In genomic region chr2:182646763-182647498, GRCh38 we compare ENCODE assay signal across 32 cellular contexts.
"Had no signal": no experiment of that assay in that cellular context is flagged by ENCODE, and none has a peak within 500 bp of the region (broad histone marks: within the 10 kb centered on the region; RNA-seq: fewer than 3 reads in every experiment).

No MANE protein-coding gene starts in this region.

- DNase-seq: activated B cell treated with CpG ODN at 0.5 μM for 24 hours; activated CD4-positive, alpha-beta memory T cell treated with anti-CD3 and anti-CD28 coated beads, Interleukin-2, amount 10 ng/mL, durations not matched to agents 7 days and 5 days; activated CD4-positive, alpha-beta T cell treated with anti-CD3 and anti-CD28 coated beads for 36 hours; activated CD4-positive, alpha-beta T cell treated with anti-CD3 and anti-CD28 coated beads, Interleukin-2, amount 10 ng/mL, durations not matched to agents 24 days and 14 days; activated CD8-positive, alpha-beta memory T cell treated with anti-CD3 and anti-CD28 coated beads, Interleukin-2, amount 50 U/mL, for 48 hours; activated gamma-delta T cell treated with Interleukin-2 at 50 U/mL for 16 hours; activated naive CD4-positive, alpha-beta T cell treated with anti-CD3 and anti-CD28 coated beads, Interleukin-2, amount 50 U/mL, for 16 hours; activated naive CD4-positive, alpha-beta T cell treated with Interleukin-2 at 50 U/mL for 16 hours; activated T-cell treated with anti-CD3 and anti-CD28 coated beads for 4 hours; activated T-cell treated with anti-CD3 and anti-CD28 coated beads, Interleukin-2, amount 50 U/mL, for 24 hours; activated T-cell treated with anti-CD3 and anti-CD28 coated beads, Interleukin-2, amount 50 U/mL, for 72 hours; amniotic stem cell; anterior cingulate cortex; brain microvascular endothelial cell; effector CD4-positive, alpha-beta T cell; effector memory CD8-positive, alpha-beta T cell; foreskin keratinocyte; gastrocnemius medialis; glutamatergic neuron; heart left ventricle; hypothalamus; T1000; WERI-Rb-1 had no signal

- H3K27ac ChIP-seq: brain microvascular endothelial cell, coronary artery, esophagus muscularis mucosa, foreskin keratinocyte, gastrocnemius medialis, heart left ventricle, WERI-Rb-1 had no signal

- FAIRE-seq: astrocyte, bronchial epithelial cell had no signal

- H3K9me3 ChIP-seq: esophagus muscularis mucosa, gastrocnemius medialis, heart left ventricle had no signal

- ATAC-seq: activated CD4-positive, alpha-beta T cell treated with anti-CD3 and anti-CD28 coated beads for 36 hours; activated CD4-positive, CD25-positive, alpha-beta regulatory T cell treated with anti-CD3 and anti-CD28 coated beads, Interleukin-2, amount 50 U/mL, for 24 hours; activated T-cell treated with anti-CD3 and anti-CD28 coated beads, Interleukin-2, amount 50 U/mL, for 72 hours; effector memory CD8-positive, alpha-beta T cell; foreskin keratinocyte; gastrocnemius medialis; heart left ventricle had no signal

- H3K36me3 ChIP-seq: brain microvascular endothelial cell, esophagus muscularis mucosa, gastrocnemius medialis, heart left ventricle, WERI-Rb-1 had no signal

- H3K27me3 Mint-ChIP-seq: activated CD4-positive, alpha-beta T cell treated with anti-CD3 and anti-CD28 coated beads for 36 hours; activated CD4-positive, alpha-beta T cell treated with anti-CD3 and anti-CD28 coated beads, Interleukin-2, amount 10 ng/mL, durations not matched to agents 24 days and 14 days; activated naive CD8-positive, alpha-beta T cell; activated T-cell treated with anti-CD3 and anti-CD28 coated beads, Interleukin-2, amount 50 U/mL, for 24 hours; central memory CD8-positive, alpha-beta T cell; dendritic cell treated with granulocyte-macrophage colony-stimulating factor and Interleukin-4, amounts not matched to agents 40 ng/mL and 50 ng/mL, for 4 days had no signal

- H3K27ac Mint-ChIP-seq: activated B cell treated with CpG ODN at 0.5 μM for 24 hours; activated CD4-positive, alpha-beta memory T cell treated with anti-CD3 and anti-CD28 coated beads, Interleukin-2, amount 10 ng/mL, durations not matched to agents 7 days and 5 days; activated CD4-positive, alpha-beta T cell treated with anti-CD3 and anti-CD28 coated beads for 36 hours; activated CD4-positive, alpha-beta T cell treated with anti-CD3 and anti-CD28 coated beads, Interleukin-2, amount 10 ng/mL, durations not matched to agents 24 days and 14 days; activated naive CD8-positive, alpha-beta T cell; activated T-cell treated with anti-CD3 and anti-CD28 coated beads, Interleukin-2, amount 50 U/mL, for 24 hours; activated T-cell treated with anti-CD3 and anti-CD28 coated beads, Interleukin-2, amount 50 U/mL, for 72 hours; dendritic cell treated with granulocyte-macrophage colony-stimulating factor and Interleukin-4, amounts not matched to agents 40 ng/mL and 50 ng/mL, for 4 days; effector memory CD8-positive, alpha-beta T cell; T-helper 2 cell treated with Interferon-gamma antibody and Interleukin-4, amounts not matched to agents 5 μg/mL and 100 μg/mL, for 36 hours had no signal

- H3K4me3 Mint-ChIP-seq: activated B cell treated with CpG ODN at 0.5 μM for 24 hours; activated CD4-positive, alpha-beta memory T cell treated with anti-CD3 and anti-CD28 coated beads, Interleukin-2, amount 10 ng/mL, durations not matched to agents 7 days and 5 days; activated CD4-positive, alpha-beta T cell treated with anti-CD3 and anti-CD28 coated beads for 36 hours; activated CD4-positive, alpha-beta T cell treated with anti-CD3 and anti-CD28 coated beads, Interleukin-2, amount 10 ng/mL, durations not matched to agents 24 days and 14 days; activated naive CD8-positive, alpha-beta T cell; activated T-cell treated with anti-CD3 and anti-CD28 coated beads, Interleukin-2, amount 50 U/mL, for 24 hours; activated T-cell treated with anti-CD3 and anti-CD28 coated beads, Interleukin-2, amount 50 U/mL, for 72 hours; central memory CD8-positive, alpha-beta T cell; dendritic cell treated with granulocyte-macrophage colony-stimulating factor and Interleukin-4, amounts not matched to agents 40 ng/mL and 50 ng/mL, for 4 days; effector memory CD8-positive, alpha-beta T cell; T-helper 2 cell treated with Interferon-gamma antibody and Interleukin-4, amounts not matched to agents 5 μg/mL and 100 μg/mL, for 36 hours had no signal

- H3K4me1 Mint-ChIP-seq: activated CD4-positive, alpha-beta T cell treated with anti-CD3 and anti-CD28 coated beads for 36 hours; activated CD4-positive, alpha-beta T cell treated with anti-CD3 and anti-CD28 coated beads, Interleukin-2, amount 10 ng/mL, durations not matched to agents 24 days and 14 days; central memory CD8-positive, alpha-beta T cell had no signal

- H3K4me1 ChIP-seq: foreskin keratinocyte, gastrocnemius medialis had no signal

- H3K36me3 Mint-ChIP-seq: activated naive CD8-positive, alpha-beta T cell had no signal

- H3K4me3 ChIP-seq: coronary artery, esophagus muscularis mucosa, gastrocnemius medialis, heart left ventricle had no signal

- H3K9me3 Mint-ChIP-seq: activated B cell treated with CpG ODN at 0.5 μM for 24 hours; activated CD4-positive, alpha-beta memory T cell treated with anti-CD3 and anti-CD28 coated beads, Interleukin-2, amount 10 ng/mL, durations not matched to agents 7 days and 5 days; activated CD4-positive, alpha-beta T cell treated with anti-CD3 and anti-CD28 coated beads, Interleukin-2, amount 10 ng/mL, durations not matched to agents 24 days and 14 days; activated T-cell treated with anti-CD3 and anti-CD28 coated beads, Interleukin-2, amount 50 U/mL, for 24 hours; activated T-cell treated with anti-CD3 and anti-CD28 coated beads, Interleukin-2, amount 50 U/mL, for 72 hours; central memory CD8-positive, alpha-beta T cell; dendritic cell treated with granulocyte-macrophage colony-stimulating factor and Interleukin-4, amounts not matched to agents 40 ng/mL and 50 ng/mL, for 4 days; effector memory CD8-positive, alpha-beta T cell; T-helper 2 cell treated with Interferon-gamma antibody and Interleukin-4, amounts not matched to agents 5 μg/mL and 100 μg/mL, for 36 hours had no signal

- H3K27me3 ChIP-seq: brain microvascular endothelial cell, esophagus muscularis mucosa, foreskin keratinocyte, gastrocnemius medialis, heart left ventricle had no signal
